In genomic region chr18:3499498-3499897, GRCh38 we compare ENCODE assay signal across 8 cellular contexts. TPM values are rescaled to one million over a fixed set of nuclear protein-coding genes. Genes with fewer than 3 reads are reported as not detected.
DNase-seq lines count a peak whose midpoint lies in the region; ATAC-seq and TF ChIP-seq lines count a peak whose summit lies in the region.

No MANE protein-coding gene starts in this region.

- no peaks in the 10 kb centered on the region for H3K9me3 ChIP-seq in OCI-LY7 (ENCODE audit: low read length)
- H3K9me3 ChIP-seq in fibroblast of lung (ENCODE audit: control insufficient read depth, insufficient read depth, low read depth, low read length) = no peaks in the 10 kb centered on the region
- no peaks in the 10 kb centered on the region for H3K9me3 ChIP-seq in PC-9 (ENCODE audit: insufficient read depth, low read depth)

- CTCF ChIA-PET in OCI-LY7 (lab: Charles Lee; ENCODE audit: unreplicated experiment) = interaction anchor here (0.6 to 1.0 kb wide), 2 partner anchors 84 to 104 kb away, joined by 3 read pairs; no protein-coding TSS in a partner anchor
- CTCF ChIA-PET in PC-9 (lab: Charles Lee) = interaction anchor here (0.6 kb wide), 2 partner anchors 97 to 359 kb away, joined by 3 to 4 read pairs; no protein-coding TSS in a partner anchor

- 0 out of 2 replicates have a peak, but pooled peaks cover 9% of the 10 kb centered on the region for H3F3A ChIP-seq in PC-9 (ENCODE audit: insufficient read depth, low read depth)

- H3K4me3 ChIP-seq in OCI-LY7 (ENCODE audit: low read depth, low read length, poor library complexity, severe bottlenecking) (peak overlapping the region; percentile 74), fibroblast of lung (replicated peaks in 1 of 4; ENCODE audit: control extremely low read depth in 1 of 4, insufficient read depth in 1 of 4, low read depth in 3 of 4, low read length in 4 of 4) (peak overlapping the region; percentile 37 to 53 (median 48)), PC-9 (no peak overlapping the region)

- no peaks in the 10 kb centered on the region for H3K27me3 Mint-ChIP-seq in osteocyte (ENCODE audit: unreplicated experiment)

- H3K4me1 ChIP-seq in OCI-LY7 (ENCODE audit: insufficient read depth, low read length, poor library complexity, severe bottlenecking) (peaks cover 43% of the 10 kb centered on the region), fibroblast of lung (ENCODE audit: control insufficient read depth, extremely low read depth, insufficient read depth, low read length) (peaks cover 3% of the 10 kb centered on the region), PC-9 (replicated peaks; ENCODE audit: insufficient read depth) (0 out of 2 replicates have a peak, but pooled peaks cover 5% of the 10 kb centered on the region)

- peak overlapping the region; percentile 80 for H3K4me2 ChIP-seq in OCI-LY7 (ENCODE audit: low read length)
- peak overlapping the region; percentile 91 for H3K4me2 ChIP-seq in fibroblast of lung (ENCODE audit: extremely low read depth, insufficient read depth, low read length)
- H3K4me2 ChIP-seq in PC-9 = no peak overlapping the region

- intact Hi-C loops in OCI-LY7 (cut with micrococcal nuclease; ENCODE audit: unreplicated experiment) (loop anchor here (2.0 kb wide), 2 partner anchors 85 to 95 kb away; no protein-coding TSS in a partner anchor), PC-9 (cut with micrococcal nuclease; ENCODE audit: unreplicated experiment) (no loop called here)

- H3K36me3 Mint-ChIP-seq in osteocyte (ENCODE audit: unreplicated experiment) = no peaks in the 10 kb centered on the region

- no peak overlapping the region for H3K9ac ChIP-seq in fibroblast of lung (ENCODE audit: insufficient read depth, low read length)

- H3K27me3 ChIP-seq in fibroblast of lung (ENCODE audit: control insufficient read depth, insufficient read depth, low read length) (no peaks in the 10 kb centered on the region), PC-9 (ENCODE audit: insufficient read depth, low read depth) (no peaks in the 10 kb centered on the region)

- H4K20me1 ChIP-seq in OCI-LY7 (ENCODE audit: insufficient read depth, low read length) (no peaks in the 10 kb centered on the region), fibroblast of lung (ENCODE audit: control insufficient read depth, extremely low read depth, insufficient read depth, low read length) (no peaks in the 10 kb centered on the region), PC-9 (ENCODE audit: insufficient read depth) (no peaks in the 10 kb centered on the region)

- H3K4me1 Mint-ChIP-seq in osteocyte (ENCODE audit: unreplicated experiment) = peaks cover 25% of the 10 kb centered on the region

- H3K36me3 ChIP-seq in OCI-LY7 (ENCODE audit: insufficient read depth, low read length) (no peaks in the 10 kb centered on the region; the same call in 1 of the 2 replicates), fibroblast of lung (ENCODE audit: control insufficient read depth, insufficient read depth, low read length) (no peaks in the 10 kb centered on the region), PC-9 (ENCODE audit: low read depth) (no peaks in the 10 kb centered on the region)

- ATAC-seq in GM21390 (IDR thresholded peaks at IDR 0.05; ENCODE audit: unreplicated experiment) (no peak), GM18868 (IDR thresholded peaks at IDR 0.05; ENCODE audit: unreplicated experiment) (no peak)

- no peak overlapping the region for H3K27ac Mint-ChIP-seq in osteocyte (ENCODE audit: unreplicated experiment)

- DNase-seq in DMS79 treated with DMSO at 0.1 percent for 48 hours (lab: John Stamatoyannopoulos, UW) (peak; percentile 93), OCI-LY7 (ENCODE audit: low spot score) (no peak), fibroblast of lung (ENCODE audit: low read depth in 2 of 2) (peak in 1 of 2 donors; percentile 20), osteocyte (ENCODE audit: extremely low spot score, unreplicated experiment) (no peak), PC-9 (no peak)
- no peak for DNase-seq in stimulated activated CD8-positive, alpha-beta memory T cell treated with anti-CD3 and anti-CD28 coated beads, Interleukin-4, amount 100 ng/mL, for 48 hours

- BruUV-seq in OCI-LY7 (replicated peaks; lab: Mats Ljungman, UMichigan) = no TSS peak
- BruUV-seq in PC-9 (replicated peaks; lab: Mats Ljungman, UMichigan) = no TSS peak

- H3K27ac ChIP-seq in OCI-LY7 (ENCODE audit: low read depth, low read length, poor library complexity, severe bottlenecking) (peak overlapping the region; percentile 89), fibroblast of lung (ENCODE audit: insufficient read depth, low read length) (no peak overlapping the region), PC-9 (no peak overlapping the region)

- no peaks in the 10 kb centered on the region for H3K9me2 ChIP-seq in OCI-LY7 (ENCODE audit: insufficient read depth, low read length)
- H3K9me2 ChIP-seq in PC-9 (ENCODE audit: insufficient read depth) = no peaks in the 10 kb centered on the region

- POLR2A ChIA-PET in OCI-LY7 (lab: Charles Lee) (interaction anchor here (1.0 to 2.0 kb wide), 5 partner anchors 27 to 90 kb away, joined by 3 to 11 read pairs (median 4); no protein-coding TSS in a partner anchor), PC-9 (lab: Charles Lee; ENCODE audit: unreplicated experiment) (no interaction called here)

- H3K79me2 ChIP-seq in OCI-LY7 (ENCODE audit: insufficient read depth, low read depth, low read length) (peaks cover 39% of the 10 kb centered on the region), fibroblast of lung (ENCODE audit: control insufficient read depth, insufficient read depth, low read length) (no peaks in the 10 kb centered on the region), PC-9 (ENCODE audit: low read depth) (no peaks in the 10 kb centered on the region)

- H3K4me3 Mint-ChIP-seq in osteocyte (ENCODE audit: unreplicated experiment) = peak overlapping the region; percentile 73

- H2AFZ ChIP-seq in OCI-LY7 (ENCODE audit: low read length) = peak overlapping the region; percentile 25; the same call in 1 of the 2 replicates
- peak overlapping the region; percentile 82 for H2AFZ ChIP-seq in fibroblast of lung (ENCODE audit: low read length)
- H2AFZ ChIP-seq in PC-9 = no peak overlapping the region

- H3K9me3 Mint-ChIP-seq in osteocyte (ENCODE audit: unreplicated experiment) = no peaks in the 10 kb centered on the region

- TF ChIP-seq CTCF in OCI-LY7 (conservative IDR thresholded peaks at IDR 0.05; ENCODE audit: low read length) (no peak), fibroblast of lung (conservative IDR thresholded peaks at IDR 0.05 in 1 of 2, IDR thresholded peaks at IDR 0.05 in 1 of 2; ENCODE audit: low read depth in 1 of 2, low read length in 2 of 2) (no peak), osteocyte (IDR thresholded peaks at IDR 0.05) (no peak), PC-9 (conservative IDR thresholded peaks at IDR 0.05) (no peak)

RNA-seq across cellular contexts. Expression of gene TGIF1, which starts 49.5 kb away (rescaled TPM):
- total RNA-seq in OCI-LY7 (2014; rRNA removed; shearing (Covaris generic)) = 61.5 and 69.0 TPM in 2 replicates
- total RNA-seq in OCI-LY7 (2022) (40.9 and 42.5 TPM in 2 replicates), fibroblast of lung (157 and 163 TPM in 2 replicates), osteocyte (83.0 and 90.7 TPM in 2 replicates), PC-9 (2021) (188 and 203 TPM in 2 replicates)
- 64.7 and 100 TPM in 2 replicates for polyA plus RNA-seq in fibroblast of lung
- 33.3 and 41.6 TPM in 2 replicates for polyA plus RNA-seq in fibroblast of lung (2012)
- 51.2 and 55.0 TPM in 2 replicates for polyA minus RNA-seq in fibroblast of lung (ENCODE audit: low replicate concordance)
